31 cellular contexts compared by ENCODE assay signal in the genomic region with DNA sequence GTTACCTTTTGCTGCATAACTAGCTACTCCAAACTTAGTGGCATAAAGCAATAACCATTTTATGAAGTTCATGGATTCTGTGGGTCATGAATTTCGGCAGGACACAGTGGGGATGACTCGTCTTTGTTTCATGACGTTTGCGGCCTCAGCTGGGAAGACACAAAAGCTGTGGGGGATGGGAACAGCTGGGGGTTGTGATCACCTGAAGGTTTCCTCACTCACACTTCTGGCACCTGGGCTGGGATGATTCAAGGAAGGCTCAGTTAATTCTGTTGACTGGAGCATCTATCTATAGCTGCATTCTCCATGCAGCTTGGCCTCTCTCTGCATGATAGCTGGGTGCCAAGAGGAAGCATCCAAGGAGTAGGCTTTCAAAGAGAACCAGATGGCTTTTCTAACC.
"Had no signal": no experiment of that assay in that cellular context is flagged by ENCODE, and none has a peak within 500 bp of the region (broad histone marks: within the 10 kb centered on the region; RNA-seq: fewer than 3 reads in every experiment).

No MANE protein-coding gene starts in this region.

- H3K36me3 ChIP-seq: gastroesophageal sphincter, ovary, prostate gland, sigmoid colon, uterus had no signal

- H3K36me3 Mint-ChIP-seq: activated naive CD4-positive, alpha-beta T cell treated with anti-CD3 and anti-CD28 coated beads, Interleukin-2, amount 50 U/mL, for 72 hours; mesothelial cell of epicardium; naive B cell had no signal

- ATAC-seq: activated naive CD4-positive, alpha-beta T cell treated with anti-CD3 and anti-CD28 coated beads, Interleukin-2, amount 50 U/mL, for 72 hours; activated T-cell treated with anti-CD3 and anti-CD28 coated beads, Interleukin-2, amount 50 U/mL, for 72 hours; gastroesophageal sphincter; left cardiac atrium; left ventricle myocardium superior; stimulated activated memory B cell treated with anti-CD40 and anti-IgM and Interleukin-4, amounts not matched to agents 10 μg/mL and 1 μg/mL and 100 μg/mL, for 72 hours; stimulated activated naive CD8-positive, alpha-beta T cell treated with anti-CD3 and anti-CD28 coated beads, Interleukin-15, amount 100 ng/mL, for 72 hours had no signal

- H3K4me3 Mint-ChIP-seq: activated B cell treated with CpG ODN at 0.5 μM for 24 hours; activated T-cell treated with anti-CD3 and anti-CD28 coated beads, Interleukin-2, amount 50 U/mL, for 72 hours; central memory CD8-positive, alpha-beta T cell; mesothelial cell of epicardium; naive B cell; nephron progenitor cell; stimulated activated memory B cell treated with anti-CD40 and anti-IgM and Interleukin-4, amounts not matched to agents 10 μg/mL and 1 μg/mL and 100 μg/mL, for 72 hours; stimulated activated naive CD8-positive, alpha-beta T cell treated with anti-CD3 and anti-CD28 coated beads, Interleukin-15, amount 100 ng/mL, for 72 hours; type B pancreatic cell had no signal

- H3K27ac ChIP-seq: gastroesophageal sphincter, ovary, prostate gland, sigmoid colon, uterus had no signal

- H3K9me3 Mint-ChIP-seq: activated B cell treated with CpG ODN at 0.5 μM for 24 hours; activated naive CD4-positive, alpha-beta T cell treated with anti-CD3 and anti-CD28 coated beads, Interleukin-2, amount 50 U/mL, for 72 hours; central memory CD8-positive, alpha-beta T cell; mesothelial cell of epicardium; naive B cell; nephron progenitor cell; stimulated activated memory B cell treated with anti-CD40 and anti-IgM and Interleukin-4, amounts not matched to agents 10 μg/mL and 1 μg/mL and 100 μg/mL, for 72 hours; stimulated activated naive CD8-positive, alpha-beta T cell treated with anti-CD3 and anti-CD28 coated beads, Interleukin-15, amount 100 ng/mL, for 72 hours had no signal

- H3K4me1 Mint-ChIP-seq: activated B cell treated with CpG ODN at 0.5 μM for 24 hours; central memory CD8-positive, alpha-beta T cell; naive B cell; nephron progenitor cell; stimulated activated memory B cell treated with anti-CD40 and anti-IgM and Interleukin-4, amounts not matched to agents 10 μg/mL and 1 μg/mL and 100 μg/mL, for 72 hours; stimulated activated naive CD8-positive, alpha-beta T cell treated with anti-CD3 and anti-CD28 coated beads, Interleukin-15, amount 100 ng/mL, for 72 hours had no signal

- H3K27me3 Mint-ChIP-seq: activated B cell treated with CpG ODN at 0.5 μM for 24 hours; central memory CD8-positive, alpha-beta T cell; naive B cell; stimulated activated memory B cell treated with anti-CD40 and anti-IgM and Interleukin-4, amounts not matched to agents 10 μg/mL and 1 μg/mL and 100 μg/mL, for 72 hours; stimulated activated naive CD8-positive, alpha-beta T cell treated with anti-CD3 and anti-CD28 coated beads, Interleukin-15, amount 100 ng/mL, for 72 hours; type B pancreatic cell had no signal

- DNase-seq: activated B cell treated with CpG ODN at 0.5 μM for 24 hours; activated CD4-positive, alpha-beta T cell treated with anti-CD3 and anti-CD28 coated beads, Interleukin-2, amount 50 U/mL, for 1 hour; activated naive CD4-positive, alpha-beta T cell; activated T-cell treated with anti-CD3 and anti-CD28 coated beads for 4 hours; activated T-cell treated with anti-CD3 and anti-CD28 coated beads, Interleukin-2, amount 50 U/mL, for 72 hours; dermis blood vessel endothelial cell; effector CD4-positive, alpha-beta T cell; erythroblast; head of caudate nucleus; hippocampal formation; left cardiac atrium; left ventricle myocardium superior; naive B cell; nephron progenitor cell; ovary; retina; sigmoid colon; small intestine; stimulated activated CD4-positive, alpha-beta T cell treated with anti-CD3 and anti-CD28 coated beads, Interleukin-4, amount 100 ng/mL, for 4 hours; stimulated activated CD8-positive, alpha-beta memory T cell treated with anti-CD3 and anti-CD28 coated beads, Interleukin-4, amount 100 ng/mL, for 48 hours; stimulated activated naive CD8-positive, alpha-beta T cell treated with anti-CD3 and anti-CD28 coated beads, Interleukin-15, amount 100 ng/mL, for 72 hours; substantia nigra; T-helper 2 cell; uterus had no signal

- H3K27me3 ChIP-seq: gastroesophageal sphincter, ovary, sigmoid colon, uterus had no signal

- H3K27ac Mint-ChIP-seq: activated B cell treated with CpG ODN at 0.5 μM for 24 hours; activated T-cell treated with anti-CD3 and anti-CD28 coated beads, Interleukin-2, amount 50 U/mL, for 72 hours; mesothelial cell of epicardium; naive B cell; nephron progenitor cell; stimulated activated memory B cell treated with anti-CD40 and anti-IgM and Interleukin-4, amounts not matched to agents 10 μg/mL and 1 μg/mL and 100 μg/mL, for 72 hours; stimulated activated naive CD8-positive, alpha-beta T cell treated with anti-CD3 and anti-CD28 coated beads, Interleukin-15, amount 100 ng/mL, for 72 hours; type B pancreatic cell had no signal

- H3K4me1 ChIP-seq: prostate gland, uterus had no signal

- H3K4me3 ChIP-seq: gastroesophageal sphincter, ovary, prostate gland, sigmoid colon, uterus had no signal

- H3K9me3 ChIP-seq: gastroesophageal sphincter, ovary, prostate gland, sigmoid colon, uterus had no signal
